26 cellular contexts compared by ENCODE assay signal in genomic region chr2:83058683-83059082, GRCh38.
"Had no signal": no experiment of that assay in that cellular context is flagged by ENCODE, and none has a peak within 500 bp of the region (broad histone marks: within the 10 kb centered on the region; RNA-seq: fewer than 3 reads in every experiment).

No MANE protein-coding gene starts in this region.

- H3K27ac ChIP-seq: ascending aorta, cardiac muscle cell, Peyer's patch, SK-N-MC, WERI-Rb-1 had no signal

- H3K4me3 ChIP-seq: ascending aorta, cardiac muscle cell, Peyer's patch, SK-N-MC had no signal

- H3K27me3 ChIP-seq: ascending aorta, cardiac muscle cell, Peyer's patch had no signal

- H3K36me3 ChIP-seq: ascending aorta, cardiac muscle cell, Peyer's patch, WERI-Rb-1 had no signal

- H3K4me1 ChIP-seq: ascending aorta, Peyer's patch had no signal

- DNase-seq: activated CD4-positive, alpha-beta memory T cell treated with anti-CD3 and anti-CD28 coated beads, Interleukin-2, amount 10 ng/mL, durations not matched to agents 7 days and 5 days; activated CD4-positive, alpha-beta T cell treated with anti-CD3 and anti-CD28 coated beads for 1 hour; activated CD4-positive, alpha-beta T cell treated with anti-CD3 and anti-CD28 coated beads for 48 hours; activated CD4-positive, CD25-positive, alpha-beta regulatory T cell; activated CD8-positive, alpha-beta memory T cell treated with anti-CD3 and anti-CD28 coated beads for 24 hours; activated CD8-positive, alpha-beta memory T cell treated with anti-CD3 and anti-CD28 coated beads, Interleukin-2, amount 10 ng/mL, durations not matched to agents 7 days and 5 days; activated CD8-positive, alpha-beta memory T cell treated with anti-CD3 and anti-CD28 coated beads, Interleukin-2, amount 50 U/mL, for 48 hours; activated effector memory CD4-positive, alpha-beta T cell treated with Interleukin-2 at 50 U/mL for 16 hours; activated naive CD4-positive, alpha-beta T cell treated with anti-CD3 and anti-CD28 coated beads, Interleukin-2, amount 10 ng/mL, durations not matched to agents 7 days and 5 days; activated naive CD8-positive, alpha-beta T cell treated with anti-CD3 and anti-CD28 coated beads for 36 hours; activated T-cell treated with anti-CD3 and anti-CD28 coated beads, Interleukin-2, amount 50 U/mL, for 48 hours; amygdala; NCI-H1105; NCI-H1417 treated with DMSO at 0.1 percent for 48 hours; NCI-H187 treated with DMSO at 0.1 percent for 48 hours; NCI-H2081; NCI-H345; NCI-H524 treated with DMSO at 0.1 percent for 48 hours; PC-3; Peyer's patch; Right ventricle myocardium superior; T1000; WERI-Rb-1 had no signal

- H3K9me3 ChIP-seq: ascending aorta had no signal

- ATAC-seq: activated CD8-positive, alpha-beta memory T cell treated with anti-CD3 and anti-CD28 coated beads, Interleukin-2, amount 10 ng/mL, durations not matched to agents 7 days and 5 days; PC-3 had no signal
